ENCODE assay signal across 16 cellular contexts in genomic region chr2:54541995-54542394, GRCh38.
DNase-seq lines count a peak whose midpoint lies in the region; ATAC-seq, FAIRE-seq and TF ChIP-seq lines count a peak whose summit lies in the region.
"Had no signal": no experiment of that assay in that cellular context is flagged by ENCODE, and none has a peak within 500 bp of the region (broad histone marks: within the 10 kb centered on the region; RNA-seq: fewer than 3 reads in every experiment).

No MANE protein-coding gene starts in this region.

- H3K36me3 ChIP-seq in KMS-11 (ENCODE audit: insufficient read depth), result no peaks in the 10 kb centered on the region
- H3K36me3 ChIP-seq: BLaER1 treated with 17β-estradiol and CSF1 and Interleukin-3, amounts not matched to agents 10 nM and 100 nM; HAP-1 had no signal

- ATAC-seq in A549 (no peak), GM18909 (IDR thresholded peaks at IDR 0.05; ENCODE audit: poor library complexity, unreplicated experiment) (peak; percentile 33)
- ATAC-seq in stimulated activated memory B cell treated with anti-CD40 and anti-IgM and Interleukin-4, amounts not matched to agents 10 μg/mL and 1 μg/mL and 100 μg/mL, for 72 hours, result no peak

- H3K4me2 ChIP-seq in A549 (no peak overlapping the region), KMS-11 (peak overlapping the region; percentile 55)

- POLR2A ChIA-PET in A549 (lab: Yijun Ruan, JAX), result no interaction called here

- DNase-seq in A549 (ENCODE audit: low read depth in 1 of 2, low spot score in 1 of 2), result no peak
- DNase-seq in NCI-H510A treated with DMSO at 0.1 percent for 48 hours (lab: John Stamatoyannopoulos, UW), result no peak
- DNase-seq in UCSD-AML1 (lab: John Stamatoyannopoulos, UW; ENCODE audit: unreplicated experiment), result no peak
- DNase-seq in activated naive CD4-positive, alpha-beta T cell treated with anti-CD3 and anti-CD28 coated beads for 36 hours, result no peak
- DNase-seq: 8988T; ACHN; CD4-positive, CD25-positive, alpha-beta regulatory T cell; DMS79; GOT3 had no signal

- H3K9me3 Mint-ChIP-seq in stimulated activated memory B cell treated with anti-CD40 and anti-IgM and Interleukin-4, amounts not matched to agents 10 μg/mL and 1 μg/mL and 100 μg/mL, for 72 hours, result no peaks in the 10 kb centered on the region
- H3K9me3 Mint-ChIP-seq in activated naive CD4-positive, alpha-beta T cell treated with anti-CD3 and anti-CD28 coated beads for 36 hours, result no peaks in the 10 kb centered on the region

- H3K27ac ChIP-seq in A549 (peak overlapping the region; percentile 59 to 84), KMS-11 (no peak overlapping the region)
- H3K27ac ChIP-seq: BLaER1 treated with 17β-estradiol and CSF1 and Interleukin-3, amounts not matched to agents 10 nM and 100 nM; HL-60 had no signal

- TF ChIP-seq CTCF in A549 (IDR thresholded peaks at IDR 0.05) (no peak), KMS-11 (conservative IDR thresholded peaks at IDR 0.05; ENCODE audit: low read depth, low read length) (no peak)

- no peak for TF ChIP-seq RAD21 in A549 (conservative IDR thresholded peaks at IDR 0.05 in 1 of 2, IDR thresholded peaks at IDR 0.05 in 1 of 2)

- no peak overlapping the region for H3K4me3 Mint-ChIP-seq in stimulated activated memory B cell treated with anti-CD40 and anti-IgM and Interleukin-4, amounts not matched to agents 10 μg/mL and 1 μg/mL and 100 μg/mL, for 72 hours
- H3K4me3 Mint-ChIP-seq in activated naive CD4-positive, alpha-beta T cell treated with anti-CD3 and anti-CD28 coated beads for 36 hours, result no peak overlapping the region
- H3K4me3 Mint-ChIP-seq: CD4-positive, CD25-positive, alpha-beta regulatory T cell had no signal

- no peaks in the 10 kb centered on the region for H4K20me1 ChIP-seq in KMS-11 (ENCODE audit: insufficient read depth)
- H4K20me1 ChIP-seq: BLaER1 treated with 17β-estradiol and CSF1 and Interleukin-3, amounts not matched to agents 10 nM and 100 nM had no signal

- TF ChIP-seq EP300 in A549 (IDR thresholded peaks at IDR 0.05), result no peak

- WGBS in A549 (ENCODE audit: missing lambda C conversion rate), result 70% methylated on average over 4 of the region's 4 CpGs

- CTCF ChIA-PET in A549 (lab: Yijun Ruan, JAX), result interaction anchor here (0.9 to 1.0 kb wide), 2 partner anchors 12 to 21 kb away, joined by 3 read pairs; no protein-coding TSS in a partner anchor
- CTCF ChIA-PET in activated naive CD4-positive, alpha-beta T cell treated with anti-CD3 and anti-CD28 coated beads for 36 hours (lab: Charles Lee), result no interaction called here

- peak overlapping the region; percentile 56 for H3K27ac Mint-ChIP-seq in stimulated activated memory B cell treated with anti-CD40 and anti-IgM and Interleukin-4, amounts not matched to agents 10 μg/mL and 1 μg/mL and 100 μg/mL, for 72 hours
- no peak overlapping the region for H3K27ac Mint-ChIP-seq in activated naive CD4-positive, alpha-beta T cell treated with anti-CD3 and anti-CD28 coated beads for 36 hours
- H3K27ac Mint-ChIP-seq: CD4-positive, CD25-positive, alpha-beta regulatory T cell had no signal

- no peaks in the 10 kb centered on the region for H3K9me3 ChIP-seq in A549
- H3K9me3 ChIP-seq: HAP-1 had no signal

- H3K27me3 ChIP-seq in KMS-11 (ENCODE audit: insufficient read depth, low read depth), result no peaks in the 10 kb centered on the region

- H3K4me1 Mint-ChIP-seq in stimulated activated memory B cell treated with anti-CD40 and anti-IgM and Interleukin-4, amounts not matched to agents 10 μg/mL and 1 μg/mL and 100 μg/mL, for 72 hours, result peaks cover 3% of the 10 kb centered on the region
- peaks cover 3% of the 10 kb centered on the region for H3K4me1 Mint-ChIP-seq in activated naive CD4-positive, alpha-beta T cell treated with anti-CD3 and anti-CD28 coated beads for 36 hours (ENCODE audit: low read depth)

- H3K4me3 ChIP-seq in A549, result no peak overlapping the region
- H3K4me3 ChIP-seq in KMS-11 (IDR thresholded peaks at IDR 0.05; ENCODE audit: insufficient read depth, low read depth, low read length), result no peak overlapping the region
- H3K4me3 ChIP-seq: BLaER1 treated with 17β-estradiol and CSF1 and Interleukin-3, amounts not matched to agents 10 nM and 100 nM; HAP-1 had no signal

- no peaks in the 10 kb centered on the region for H3K36me3 Mint-ChIP-seq in stimulated activated memory B cell treated with anti-CD40 and anti-IgM and Interleukin-4, amounts not matched to agents 10 μg/mL and 1 μg/mL and 100 μg/mL, for 72 hours
- no peaks in the 10 kb centered on the region for H3K36me3 Mint-ChIP-seq in activated naive CD4-positive, alpha-beta T cell treated with anti-CD3 and anti-CD28 coated beads for 36 hours (ENCODE audit: low read depth)

- intact Hi-C loops in activated naive CD4-positive, alpha-beta T cell treated with anti-CD3 and anti-CD28 coated beads for 36 hours (cut with micrococcal nuclease), result no loop called here

- H3K27me3 Mint-ChIP-seq in stimulated activated memory B cell treated with anti-CD40 and anti-IgM and Interleukin-4, amounts not matched to agents 10 μg/mL and 1 μg/mL and 100 μg/mL, for 72 hours, result no peaks in the 10 kb centered on the region
- no peaks in the 10 kb centered on the region for H3K27me3 Mint-ChIP-seq in activated naive CD4-positive, alpha-beta T cell treated with anti-CD3 and anti-CD28 coated beads for 36 hours (ENCODE audit: low read depth)

- H2AFZ ChIP-seq in KMS-11 (ENCODE audit: low read depth), result no peak overlapping the region

- peaks cover 64% of the 10 kb centered on the region for H3K4me1 ChIP-seq in A549
- peaks cover 34% of the 10 kb centered on the region for H3K4me1 ChIP-seq in KMS-11 (ENCODE audit: low read depth, poor library complexity, severe bottlenecking)
- H3K4me1 ChIP-seq: HAP-1 had no signal

- TF ChIP-seq POLR2A in A549 (IDR thresholded peaks at IDR 0.05; ENCODE audit: low read length), result no peak

- H3K9ac ChIP-seq in KMS-11, result no peak overlapping the region
- H3K9ac ChIP-seq: BLaER1 treated with 17β-estradiol and CSF1 and Interleukin-3, amounts not matched to agents 10 nM and 100 nM had no signal

- FAIRE-seq in A549 (lab: Jason Lieb, UNC), result no peak
- FAIRE-seq: GM12891 had no signal

- H3K79me2 ChIP-seq in KMS-11 (ENCODE audit: insufficient read depth, low read depth), result no peaks in the 10 kb centered on the region; the same call in 1 of the 2 replicates

TF ChIP-seq in A549, 52 proteins besides CTCF, POLR2A, EP300 and RAD21:
- TF ChIP-seq ZSCAN20 (CRISPR knock-in tag; IDR thresholded peaks at IDR 0.05), result no peak
- no peak for TF ChIP-seq RARB (CRISPR knock-in tag; IDR thresholded peaks at IDR 0.05)
- TF ChIP-seq ATOH8 (CRISPR knock-in tag; IDR thresholded peaks at IDR 0.05; ENCODE audit: low read depth), result no peak
- no peak for TF ChIP-seq CBX2 (IDR thresholded peaks at IDR 0.05; ENCODE audit: borderline replicate concordance, low read depth)
- TF ChIP-seq MYC (IDR thresholded peaks at IDR 0.05; ENCODE audit: borderline replicate concordance, low read length), result no peak
- TF ChIP-seq KDM1A (IDR thresholded peaks at IDR 0.05; ENCODE audit: low read depth), result no peak
- no peak for TF ChIP-seq CEBPB (IDR thresholded peaks at IDR 0.05)
- no peak for TF ChIP-seq NR3C1 (IDR thresholded peaks at IDR 0.05)
- TF ChIP-seq ZC3H11A (IDR thresholded peaks at IDR 0.05), result no peak
- no peak for TF ChIP-seq SMC3 (IDR thresholded peaks at IDR 0.05)
- no peak for TF ChIP-seq CHD4 (IDR thresholded peaks at IDR 0.05; ENCODE audit: borderline replicate concordance)
- TF ChIP-seq EHMT2 (IDR thresholded peaks at IDR 0.05; ENCODE audit: low read depth), result no peak
- TF ChIP-seq NFE2L2 (conservative IDR thresholded peaks at IDR 0.05; ENCODE audit: low read length), result no peak
- TF ChIP-seq MAZ (IDR thresholded peaks at IDR 0.05; ENCODE audit: borderline replicate concordance, low read depth, low read length), result no peak
- no peak for TF ChIP-seq SREBF2 (IDR thresholded peaks at IDR 0.05)
- TF ChIP-seq NPAS2 (CRISPR knock-in tag; IDR thresholded peaks at IDR 0.05; ENCODE audit: borderline replicate concordance), result no peak
- TF ChIP-seq ZFP36 (IDR thresholded peaks at IDR 0.05; ENCODE audit: borderline replicate concordance, partially characterized antibody), result no peak
- TF ChIP-seq HEYL (CRISPR knock-in tag; IDR thresholded peaks at IDR 0.05), result no peak
- no peak for TF ChIP-seq MAX (IDR thresholded peaks at IDR 0.05)
